ENCODE assay signal across 18 cellular contexts in the genomic region with DNA sequence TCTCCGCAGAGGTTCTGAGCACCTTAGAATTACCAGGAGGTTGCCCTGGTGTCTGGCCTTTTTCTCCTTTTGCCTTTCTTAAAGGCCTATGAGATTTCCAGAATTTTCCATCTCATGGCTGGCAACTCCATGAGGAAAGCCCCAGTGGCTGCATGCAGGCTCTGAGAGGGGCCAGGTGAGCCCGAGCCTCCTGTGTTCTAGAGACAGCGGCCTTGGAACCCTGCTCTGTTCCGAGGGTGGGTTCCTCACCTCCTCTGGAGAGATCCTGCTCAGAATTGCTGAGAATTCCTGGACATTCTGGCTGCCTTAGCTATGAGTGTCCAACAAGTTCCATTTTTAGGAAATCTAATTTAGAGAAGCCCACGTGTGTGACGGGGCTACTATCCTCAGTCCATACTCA.
"Had no signal": no experiment of that assay in that cellular context is flagged by ENCODE, and none has a peak within 500 bp of the region (broad histone marks: within the 10 kb centered on the region; RNA-seq: fewer than 3 reads in every experiment).

No MANE protein-coding gene starts in this region.

- H3K4me3 ChIP-seq: cardiac muscle cell, dorsolateral prefrontal cortex, right lobe of liver, thoracic aorta had no signal

- ATAC-seq: foreskin keratinocyte; left lobe of liver; right lobe of liver; stimulated activated effector memory CD8-positive, alpha-beta T cell treated with anti-CD3 and anti-CD28 coated beads, Interleukin-12 subunit alpha, Interleukin-12 subunit beta, amount 100 ng/mL, for 72 hours had no signal

- H3K9me3 ChIP-seq: right lobe of liver, thoracic aorta had no signal

- H3K27ac ChIP-seq: cardiac muscle cell, dorsolateral prefrontal cortex, foreskin keratinocyte, right lobe of liver, thoracic aorta had no signal

- H3K4me1 ChIP-seq: foreskin keratinocyte had no signal

- DNase-seq: activated CD4-positive, alpha-beta T cell treated with anti-CD3 and anti-CD28 coated beads, Interleukin-2, amount 10 ng/mL, durations not matched to agents 24 days and 14 days; activated CD8-positive, alpha-beta memory T cell treated with anti-CD3 and anti-CD28 coated beads for 24 hours; activated CD8-positive, alpha-beta memory T cell treated with anti-CD3 and anti-CD28 coated beads, Interleukin-2, amount 50 U/mL, for 48 hours; activated naive CD4-positive, alpha-beta T cell; activated naive CD8-positive, alpha-beta T cell treated with anti-CD3 and anti-CD28 coated beads for 36 hours; amniotic stem cell; foreskin keratinocyte; hypothalamus; midbrain; occipital lobe; stimulated activated CD4-positive, alpha-beta T cell treated with anti-CD3 and anti-CD28 coated beads, Interleukin-4, amount 100 ng/mL, for 24 hours; T-helper 9 cell had no signal

- H3K36me3 ChIP-seq: cardiac muscle cell, right lobe of liver, thoracic aorta had no signal

- H3K27me3 ChIP-seq: cardiac muscle cell, dorsolateral prefrontal cortex, right lobe of liver had no signal
